Comparison of ENCODE assay signal across 1 cellular context in the genomic region with DNA sequence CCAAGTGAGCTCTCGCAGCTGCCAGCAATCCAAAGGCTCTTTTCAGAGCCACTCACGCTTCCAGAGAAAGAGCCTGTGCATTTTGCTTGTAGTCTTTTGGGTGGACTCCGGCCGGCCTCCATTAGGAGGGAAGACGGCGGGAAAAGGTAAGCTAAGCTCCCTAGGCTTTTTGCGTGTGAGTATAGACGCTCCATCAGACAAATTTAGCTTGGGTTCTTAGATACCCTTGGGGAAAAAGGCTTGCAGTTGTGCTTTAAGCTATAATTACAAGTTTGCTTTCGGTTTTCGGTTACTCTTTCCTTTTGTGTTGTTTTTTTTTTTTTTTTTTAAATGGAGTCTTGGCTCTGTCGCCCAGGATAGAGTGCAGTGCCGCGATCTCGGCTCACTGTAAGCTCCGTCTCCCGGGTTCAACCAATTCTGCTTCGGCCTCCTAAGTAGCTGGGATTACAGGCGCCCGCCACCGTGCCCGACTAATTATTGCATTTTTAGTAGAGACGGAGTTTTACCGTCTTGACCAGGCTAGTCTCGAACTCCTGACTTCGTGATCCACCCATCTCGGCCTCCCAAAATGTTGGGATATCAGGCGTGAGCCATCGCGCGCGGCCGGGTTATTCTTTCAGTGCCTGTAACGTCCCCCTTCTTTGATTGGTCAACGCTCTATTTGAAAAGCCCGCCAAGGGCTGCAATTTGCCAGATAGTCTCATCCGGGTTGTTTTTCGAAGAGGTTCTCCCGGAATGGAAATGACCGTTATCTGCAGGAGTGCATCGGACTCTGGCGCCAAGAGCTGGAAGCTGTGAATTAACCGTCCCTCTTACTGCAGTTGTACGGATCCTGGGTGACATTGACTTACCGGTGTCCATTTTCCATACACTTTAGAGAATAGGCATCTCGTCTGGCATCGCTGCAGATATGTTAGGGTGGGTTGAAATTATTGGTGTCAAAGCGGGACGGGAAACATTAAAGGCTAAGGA.
TF ChIP-seq lines count a peak whose summit lies in the region.

No MANE protein-coding gene starts in this region.

TF ChIP-seq in GM12878, 131 proteins besides CTCF, POLR2A, EP300 and RAD21 (continues in another document):
- TF ChIP-seq FOS (IDR thresholded peaks at IDR 0.05; ENCODE audit: borderline replicate concordance, extremely low read depth, insufficient read length) (peak; percentile 66), RELB (IDR thresholded peaks at IDR 0.05; ENCODE audit: low read depth) (no peak; the same call in 1 of the 2 replicates), SUPT20H (IDR thresholded peaks at IDR 0.05; ENCODE audit: borderline replicate concordance, control insufficient read depth, low read depth, low read length) (no peak), MXI1 (IDR thresholded peaks at IDR 0.05; ENCODE audit: low read depth, low read length) (peak; percentile 84), MYC (IDR thresholded peaks at IDR 0.05; ENCODE audit: insufficient read depth, insufficient read length, insufficient replicate concordance, low read length, severe bottlenecking) (no peak), HDAC2 (IDR thresholded peaks at IDR 0.05) (no peak), NR2C1 (IDR thresholded peaks at IDR 0.05) (peak; percentile 21; the same call in 1 of the 2 replicates), EGR1 (IDR thresholded peaks at IDR 0.05; ENCODE audit: borderline replicate concordance in 1 of 2, low read depth in 2 of 2, low read length in 2 of 2) (no peak), SP1 (IDR thresholded peaks at IDR 0.05; ENCODE audit: low read depth, low read length) (peak; percentile 91), PKNOX1 (IDR thresholded peaks at IDR 0.05) (peak; percentile 7; the same call in 1 of the 2 replicates), RCOR1 (conservative IDR thresholded peaks at IDR 0.05; ENCODE audit: low read depth, low read length) (no peak), ATF7 (IDR thresholded peaks at IDR 0.05; ENCODE audit: low read depth) (no peak), GATAD2B (conservative IDR thresholded peaks at IDR 0.05; ENCODE audit: low read depth) (peak; percentile 19), SMAD5 (IDR thresholded peaks at IDR 0.05; ENCODE audit: low read depth) (peak; percentile 51), CHD2 (IDR thresholded peaks at IDR 0.05; ENCODE audit: borderline replicate concordance, low read depth, low read length) (peak; percentile 69; the same call in 1 of the 2 replicates), FOXM1 (IDR thresholded peaks at IDR 0.05; ENCODE audit: low read depth, low read length) (peak; percentile 88), ESRRA (IDR thresholded peaks at IDR 0.05; ENCODE audit: low read length) (no peak), RUNX3 (IDR thresholded peaks at IDR 0.05; ENCODE audit: low read length) (no peak; the same call in 1 of the 2 replicates), PRDM15 (CRISPR knock-in tag; IDR thresholded peaks at IDR 0.05) (0 out of 2 replicates have a peak, but pooled peaks have one; percentile 51), YY1 (IDR thresholded peaks at IDR 0.05; ENCODE audit: low read depth, low read length) (0 out of 2 replicates have a peak, but pooled peaks have one; percentile 31), IKZF1 (conservative IDR thresholded peaks at IDR 0.05) (peak; percentile 27; the same call in 1 of the 2 replicates), MTA2 (IDR thresholded peaks at IDR 0.05; ENCODE audit: low read depth) (no peak), IKZF2 (IDR thresholded peaks at IDR 0.05) (peak; percentile 59 to 60), NR2C2 (IDR thresholded peaks at IDR 0.05; ENCODE audit: borderline replicate concordance, control insufficient read depth, insufficient read length, low read depth) (no peak), SIN3A (IDR thresholded peaks at IDR 0.05; ENCODE audit: low read depth, low read length) (peak; percentile 96), GABPA (IDR thresholded peaks at IDR 0.05; ENCODE audit: low read depth) (0 out of 2 replicates have a peak, but pooled peaks have one; percentile 23), ZBED1 (IDR thresholded peaks at IDR 0.05; ENCODE audit: borderline replicate concordance) (0 out of 2 replicates have a peak, but pooled peaks have one; percentile 33), HCFC1 (IDR thresholded peaks at IDR 0.05; ENCODE audit: low read length) (no peak), TAF1 (IDR thresholded peaks at IDR 0.05; ENCODE audit: borderline replicate concordance, low read depth, low read length) (peak; percentile 12; the same call in 1 of the 2 replicates), MTA3 (IDR thresholded peaks at IDR 0.05; ENCODE audit: borderline replicate concordance, low read length) (no peak), POLR2AphosphoS2 (IDR thresholded peaks at IDR 0.05; ENCODE audit: low read depth, low read length) (no peak), ZNF24 (IDR thresholded peaks at IDR 0.05) (no peak), CREB1 (IDR thresholded peaks at IDR 0.05; ENCODE audit: low read depth) (0 out of 2 replicates have a peak, but pooled peaks have one; percentile 22), NRF1 (conservative IDR thresholded peaks at IDR 0.05; ENCODE audit: low read depth, low read length) (no peak), KDM1A (IDR thresholded peaks at IDR 0.05; ENCODE audit: borderline replicate concordance) (no peak), NR2F1 (conservative IDR thresholded peaks at IDR 0.05) (no peak), SRF (IDR thresholded peaks at IDR 0.05; ENCODE audit: low read depth in 2 of 2, low read length in 2 of 2) (peak in 1 of 2 experiments; percentile 44; a peak in 1 of 4 replicates), NFYA (IDR thresholded peaks at IDR 0.05; ENCODE audit: borderline replicate concordance, low read depth, low read length) (peak; percentile 32; the same call in 1 of the 2 replicates), CBX5 (IDR thresholded peaks at IDR 0.05; ENCODE audit: low read depth) (no peak)
- TF ChIP-seq, protein P1, sequence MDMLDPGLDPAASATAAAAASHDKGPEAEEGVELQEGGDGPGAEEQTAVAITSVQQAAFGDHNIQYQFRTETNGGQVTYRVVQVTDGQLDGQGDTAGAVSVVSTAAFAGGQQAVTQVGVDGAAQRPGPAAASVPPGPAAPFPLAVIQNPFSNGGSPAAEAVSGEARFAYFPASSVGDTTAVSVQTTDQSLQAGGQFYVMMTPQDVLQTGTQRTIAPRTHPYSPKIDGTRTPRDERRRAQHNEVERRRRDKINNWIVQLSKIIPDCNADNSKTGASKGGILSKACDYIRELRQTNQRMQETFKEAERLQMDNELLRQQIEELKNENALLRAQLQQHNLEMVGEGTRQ (IDR thresholded peaks at IDR 0.05; ENCODE audit: borderline replicate concordance, low read depth, low read length): no peak
- TF ChIP-seq, protein P2, sequence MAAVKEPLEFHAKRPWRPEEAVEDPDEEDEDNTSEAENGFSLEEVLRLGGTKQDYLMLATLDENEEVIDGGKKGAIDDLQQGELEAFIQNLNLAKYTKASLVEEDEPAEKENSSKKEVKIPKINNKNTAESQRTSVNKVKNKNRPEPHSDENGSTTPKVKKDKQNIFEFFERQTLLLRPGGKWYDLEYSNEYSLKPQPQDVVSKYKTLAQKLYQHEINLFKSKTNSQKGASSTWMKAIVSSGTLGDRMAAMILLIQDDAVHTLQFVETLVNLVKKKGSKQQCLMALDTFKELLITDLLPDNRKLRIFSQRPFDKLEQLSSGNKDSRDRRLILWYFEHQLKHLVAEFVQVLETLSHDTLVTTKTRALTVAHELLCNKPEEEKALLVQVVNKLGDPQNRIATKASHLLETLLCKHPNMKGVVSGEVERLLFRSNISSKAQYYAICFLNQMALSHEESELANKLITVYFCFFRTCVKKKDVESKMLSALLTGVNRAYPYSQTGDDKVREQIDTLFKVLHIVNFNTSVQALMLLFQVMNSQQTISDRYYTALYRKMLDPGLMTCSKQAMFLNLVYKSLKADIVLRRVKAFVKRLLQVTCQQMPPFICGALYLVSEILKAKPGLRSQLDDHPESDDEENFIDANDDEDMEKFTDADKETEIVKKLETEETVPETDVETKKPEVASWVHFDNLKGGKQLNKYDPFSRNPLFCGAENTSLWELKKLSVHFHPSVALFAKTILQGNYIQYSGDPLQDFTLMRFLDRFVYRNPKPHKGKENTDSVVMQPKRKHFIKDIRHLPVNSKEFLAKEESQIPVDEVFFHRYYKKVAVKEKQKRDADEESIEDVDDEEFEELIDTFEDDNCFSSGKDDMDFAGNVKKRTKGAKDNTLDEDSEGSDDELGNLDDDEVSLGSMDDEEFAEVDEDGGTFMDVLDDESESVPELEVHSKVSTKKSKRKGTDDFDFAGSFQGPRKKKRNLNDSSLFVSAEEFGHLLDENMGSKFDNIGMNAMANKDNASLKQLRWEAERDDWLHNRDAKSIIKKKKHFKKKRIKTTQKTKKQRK (IDR thresholded peaks at IDR 0.05; ENCODE audit: low read depth, low read length): no peak
- TF ChIP-seq, protein P3, sequence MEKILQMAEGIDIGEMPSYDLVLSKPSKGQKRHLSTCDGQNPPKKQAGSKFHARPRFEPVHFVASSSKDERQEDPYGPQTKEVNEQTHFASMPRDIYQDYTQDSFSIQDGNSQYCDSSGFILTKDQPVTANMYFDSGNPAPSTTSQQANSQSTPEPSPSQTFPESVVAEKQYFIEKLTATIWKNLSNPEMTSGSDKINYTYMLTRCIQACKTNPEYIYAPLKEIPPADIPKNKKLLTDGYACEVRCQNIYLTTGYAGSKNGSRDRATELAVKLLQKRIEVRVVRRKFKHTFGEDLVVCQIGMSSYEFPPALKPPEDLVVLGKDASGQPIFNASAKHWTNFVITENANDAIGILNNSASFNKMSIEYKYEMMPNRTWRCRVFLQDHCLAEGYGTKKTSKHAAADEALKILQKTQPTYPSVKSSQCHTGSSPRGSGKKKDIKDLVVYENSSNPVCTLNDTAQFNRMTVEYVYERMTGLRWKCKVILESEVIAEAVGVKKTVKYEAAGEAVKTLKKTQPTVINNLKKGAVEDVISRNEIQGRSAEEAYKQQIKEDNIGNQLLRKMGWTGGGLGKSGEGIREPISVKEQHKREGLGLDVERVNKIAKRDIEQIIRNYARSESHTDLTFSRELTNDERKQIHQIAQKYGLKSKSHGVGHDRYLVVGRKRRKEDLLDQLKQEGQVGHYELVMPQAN (conservative IDR thresholded peaks at IDR 0.05): peak; percentile 98
- TF ChIP-seq, protein P4, sequence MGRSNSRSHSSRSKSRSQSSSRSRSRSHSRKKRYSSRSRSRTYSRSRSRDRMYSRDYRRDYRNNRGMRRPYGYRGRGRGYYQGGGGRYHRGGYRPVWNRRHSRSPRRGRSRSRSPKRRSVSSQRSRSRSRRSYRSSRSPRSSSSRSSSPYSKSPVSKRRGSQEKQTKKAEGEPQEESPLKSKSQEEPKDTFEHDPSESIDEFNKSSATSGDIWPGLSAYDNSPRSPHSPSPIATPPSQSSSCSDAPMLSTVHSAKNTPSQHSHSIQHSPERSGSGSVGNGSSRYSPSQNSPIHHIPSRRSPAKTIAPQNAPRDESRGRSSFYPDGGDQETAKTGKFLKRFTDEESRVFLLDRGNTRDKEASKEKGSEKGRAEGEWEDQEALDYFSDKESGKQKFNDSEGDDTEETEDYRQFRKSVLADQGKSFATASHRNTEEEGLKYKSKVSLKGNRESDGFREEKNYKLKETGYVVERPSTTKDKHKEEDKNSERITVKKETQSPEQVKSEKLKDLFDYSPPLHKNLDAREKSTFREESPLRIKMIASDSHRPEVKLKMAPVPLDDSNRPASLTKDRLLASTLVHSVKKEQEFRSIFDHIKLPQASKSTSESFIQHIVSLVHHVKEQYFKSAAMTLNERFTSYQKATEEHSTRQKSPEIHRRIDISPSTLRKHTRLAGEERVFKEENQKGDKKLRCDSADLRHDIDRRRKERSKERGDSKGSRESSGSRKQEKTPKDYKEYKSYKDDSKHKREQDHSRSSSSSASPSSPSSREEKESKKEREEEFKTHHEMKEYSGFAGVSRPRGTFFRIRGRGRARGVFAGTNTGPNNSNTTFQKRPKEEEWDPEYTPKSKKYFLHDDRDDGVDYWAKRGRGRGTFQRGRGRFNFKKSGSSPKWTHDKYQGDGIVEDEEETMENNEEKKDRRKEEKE (IDR thresholded peaks at IDR 0.05): no peak
